Comparison of ENCODE assay signal across 1 cellular context in the genomic region with DNA sequence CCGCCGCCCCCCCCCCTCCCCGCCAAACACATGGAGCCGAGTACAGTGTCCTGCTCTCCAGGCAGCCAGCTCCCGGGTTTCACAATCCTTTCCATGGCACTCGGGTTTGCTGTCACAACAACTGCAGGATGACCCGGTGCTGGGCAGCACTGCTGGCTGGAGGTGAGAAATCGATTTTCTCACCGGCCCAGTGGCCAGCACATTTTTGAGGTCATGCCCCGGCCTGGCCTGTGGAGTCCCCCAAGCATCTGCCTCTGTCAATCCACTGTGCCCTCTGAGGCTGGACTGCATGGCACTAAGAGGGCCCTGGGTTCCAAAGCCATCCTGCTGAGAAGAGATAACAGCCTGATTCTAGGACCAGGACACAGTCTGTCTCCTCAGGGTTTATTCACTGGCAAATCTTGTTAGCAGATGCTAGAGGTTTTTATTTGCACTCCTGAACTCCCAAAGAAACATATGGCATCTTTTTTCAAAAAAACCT.
TF ChIP-seq lines count a peak whose summit lies in the region.

No MANE protein-coding gene starts in this region.

TF ChIP-seq in HepG2, 621 proteins besides CTCF, POLR2A, EP300 and RAD21 (continued from another document and continues in another):
- TF ChIP-seq PATZ1 (CRISPR knock-in tag; IDR thresholded peaks at IDR 0.05) = peak; percentile 62
- no peak for TF ChIP-seq ZNF558 (CRISPR knock-in tag; IDR thresholded peaks at IDR 0.05; ENCODE audit: borderline replicate concordance)
- peak; percentile 90 for TF ChIP-seq HDAC1 (CRISPR knock-in tag; IDR thresholded peaks at IDR 0.05)
- no peak for TF ChIP-seq HINFP (CRISPR knock-in tag; IDR thresholded peaks at IDR 0.05; ENCODE audit: low read depth)
- TF ChIP-seq ZNF607 (CRISPR knock-in tag; IDR thresholded peaks at IDR 0.05; ENCODE audit: borderline replicate concordance) = no peak
- TF ChIP-seq HMG20B (CRISPR knock-in tag; conservative IDR thresholded peaks at IDR 0.05) = no peak
- TF ChIP-seq JARID2 (CRISPR knock-in tag; IDR thresholded peaks at IDR 0.05; ENCODE audit: insufficient replicate concordance) = no peak
- no peak for TF ChIP-seq ZNF674 (CRISPR knock-in tag; IDR thresholded peaks at IDR 0.05; ENCODE audit: low read depth)
- no peak for TF ChIP-seq ZFAT (CRISPR knock-in tag; conservative IDR thresholded peaks at IDR 0.05)
- no peak for TF ChIP-seq PHB2 (IDR thresholded peaks at IDR 0.05; ENCODE audit: partially characterized antibody)
- TF ChIP-seq ATF3 (CRISPR knock-in tag; IDR thresholded peaks at IDR 0.05) = no peak
- peak; percentile 74 for TF ChIP-seq MXD4 (CRISPR knock-in tag; IDR thresholded peaks at IDR 0.05)
- TF ChIP-seq ZNF256 (CRISPR knock-in tag; conservative IDR thresholded peaks at IDR 0.05) = no peak
- peak; percentile 70; the same call in 1 of the 2 replicates for TF ChIP-seq KDM5B (CRISPR knock-in tag; IDR thresholded peaks at IDR 0.05; ENCODE audit: borderline replicate concordance)
- TF ChIP-seq NCOA2 (CRISPR knock-in tag; IDR thresholded peaks at IDR 0.05) = peak; percentile 53
- no peak for TF ChIP-seq ZSCAN12 (CRISPR knock-in tag; IDR thresholded peaks at IDR 0.05)
- TF ChIP-seq TRIM24 (CRISPR knock-in tag; IDR thresholded peaks at IDR 0.05) = no peak
- TF ChIP-seq DBP (CRISPR knock-in tag; IDR thresholded peaks at IDR 0.05; ENCODE audit: not compliant biosample characterization) = no peak
- no peak for TF ChIP-seq TAF15 (IDR thresholded peaks at IDR 0.05; ENCODE audit: low read depth, low read length, poor library complexity, severe bottlenecking)
- TF ChIP-seq REPIN1 (CRISPR knock-in tag; IDR thresholded peaks at IDR 0.05; ENCODE audit: borderline replicate concordance, low read depth) = peak; percentile 56; the same call in 1 of the 2 replicates
- 0 out of 2 replicates have a peak, but pooled peaks have one; percentile 25 for TF ChIP-seq TARDBP (CRISPR knock-in tag; IDR thresholded peaks at IDR 0.05)
- TF ChIP-seq ZNF619 (CRISPR knock-in tag; IDR thresholded peaks at IDR 0.05) = 0 out of 2 replicates have a peak, but pooled peaks have one; percentile 57
- no peak for TF ChIP-seq ZBTB42 (CRISPR knock-in tag; IDR thresholded peaks at IDR 0.05)
- no peak for TF ChIP-seq ZNF234 (CRISPR knock-in tag; conservative IDR thresholded peaks at IDR 0.05)
- no peak for TF ChIP-seq ZNF775 (CRISPR knock-in tag; IDR thresholded peaks at IDR 0.05; ENCODE audit: borderline replicate concordance)
- TF ChIP-seq CC2D1A (CRISPR knock-in tag; IDR thresholded peaks at IDR 0.05) = no peak
- no peak for TF ChIP-seq PHF20 (CRISPR knock-in tag; IDR thresholded peaks at IDR 0.05)
- no peak for TF ChIP-seq CENPX (CRISPR knock-in tag; IDR thresholded peaks at IDR 0.05)
- TF ChIP-seq BRD4 (CRISPR knock-in tag; IDR thresholded peaks at IDR 0.05) = no peak
- TF ChIP-seq, protein P1, sequence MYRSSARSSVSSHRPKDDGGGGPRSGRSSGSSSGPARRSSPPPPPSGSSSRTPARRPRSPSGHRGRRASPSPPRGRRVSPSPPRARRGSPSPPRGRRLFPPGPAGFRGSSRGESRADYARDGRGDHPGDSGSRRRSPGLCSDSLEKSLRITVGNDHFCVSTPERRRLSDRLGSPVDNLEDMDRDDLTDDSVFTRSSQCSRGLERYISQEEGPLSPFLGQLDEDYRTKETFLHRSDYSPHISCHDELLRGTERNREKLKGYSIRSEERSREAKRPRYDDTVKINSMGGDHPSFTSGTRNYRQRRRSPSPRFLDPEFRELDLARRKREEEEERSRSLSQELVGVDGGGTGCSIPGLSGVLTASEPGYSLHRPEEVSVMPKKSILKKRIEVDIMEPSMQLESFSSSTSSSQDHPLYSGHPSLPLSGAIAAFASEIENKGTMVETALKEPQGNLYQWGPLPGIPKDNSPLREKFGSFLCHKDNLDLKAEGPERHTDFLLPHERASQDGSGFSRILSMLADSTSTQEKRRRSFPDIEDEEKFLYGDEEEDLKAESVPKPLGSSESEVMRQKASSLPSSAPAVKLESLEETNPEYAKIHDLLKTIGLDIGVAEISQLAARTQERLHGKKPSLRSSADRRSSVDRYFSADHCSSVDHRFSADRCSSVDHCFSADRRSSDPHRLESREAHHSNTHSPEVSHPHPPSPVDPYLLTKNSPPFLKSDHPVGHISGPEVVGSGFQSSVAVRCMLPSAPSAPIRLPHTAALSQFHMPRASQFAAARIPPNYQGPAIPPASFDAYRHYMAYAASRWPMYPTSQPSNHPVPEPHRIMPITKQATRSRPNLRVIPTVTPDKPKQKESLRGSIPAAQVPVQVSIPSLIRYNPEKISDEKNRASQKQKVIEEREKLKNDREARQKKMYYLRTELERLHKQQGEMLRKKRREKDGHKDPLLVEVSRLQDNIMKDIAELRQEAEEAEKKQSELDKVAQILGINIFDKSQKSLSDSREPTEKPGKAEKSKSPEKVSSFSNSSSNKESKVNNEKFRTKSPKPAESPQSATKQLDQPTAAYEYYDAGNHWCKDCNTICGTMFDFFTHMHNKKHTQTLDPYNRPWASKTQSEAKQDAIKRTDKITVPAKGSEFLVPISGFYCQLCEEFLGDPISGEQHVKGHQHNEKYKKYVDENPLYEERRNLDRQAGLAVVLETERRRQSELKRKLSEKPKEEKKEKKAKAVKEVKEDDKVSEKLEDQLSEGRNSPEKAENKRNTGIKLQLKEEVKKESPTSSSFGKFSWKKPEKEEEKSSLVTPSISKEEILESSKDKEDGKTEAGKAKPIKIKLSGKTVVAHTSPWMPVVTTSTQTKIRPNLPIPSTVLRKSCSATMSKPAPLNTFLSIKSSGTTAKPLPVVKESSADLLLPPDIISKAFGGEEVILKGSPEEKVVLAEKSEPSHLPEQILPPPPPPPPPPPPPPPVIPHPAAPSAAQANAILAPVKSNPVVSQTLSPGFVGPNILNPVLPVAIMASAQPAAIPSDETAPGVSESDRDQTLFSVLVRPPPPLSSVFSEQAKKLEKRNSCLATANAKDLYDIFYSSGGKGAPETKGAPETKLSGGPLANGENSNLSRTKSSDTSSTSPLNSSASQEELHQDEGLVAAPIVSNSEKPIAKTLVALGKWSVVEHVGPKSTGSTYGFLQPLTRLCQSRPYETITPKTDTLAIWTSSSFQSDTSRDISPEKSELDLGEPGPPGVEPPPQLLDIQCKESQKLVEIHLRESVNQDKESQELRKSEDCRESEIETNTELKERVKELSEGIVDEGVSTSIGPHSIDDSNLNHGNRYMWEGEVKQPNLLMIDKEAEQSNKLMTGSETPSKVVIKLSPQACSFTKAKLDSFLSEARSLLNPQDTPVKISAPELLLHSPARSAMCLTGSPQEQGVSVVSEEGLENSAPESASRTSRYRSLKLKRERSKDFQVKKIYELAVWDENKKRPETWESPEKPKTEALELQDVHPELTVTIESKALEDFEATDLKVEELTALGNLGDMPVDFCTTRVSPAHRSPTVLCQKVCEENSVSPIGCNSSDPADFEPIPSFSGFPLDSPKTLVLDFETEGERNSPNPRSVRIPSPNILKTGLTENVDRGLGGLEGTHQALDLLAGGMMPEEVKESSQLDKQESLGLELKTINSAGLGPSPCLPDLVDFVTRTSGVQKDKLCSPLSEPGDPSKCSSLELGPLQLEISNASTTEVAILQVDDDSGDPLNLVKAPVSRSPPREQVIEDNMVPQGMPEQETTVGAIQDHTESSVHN (CRISPR knock-in tag; IDR thresholded peaks at IDR 0.05) = no peak
- TF ChIP-seq MAFG (CRISPR knock-in tag; IDR thresholded peaks at IDR 0.05) = 0 out of 2 replicates have a peak, but pooled peaks have one; percentile 5
- TF ChIP-seq ZC3H13 (CRISPR knock-in tag; IDR thresholded peaks at IDR 0.05) = no peak
- TF ChIP-seq ZNF652 (CRISPR knock-in tag; IDR thresholded peaks at IDR 0.05; ENCODE audit: borderline replicate concordance, low read depth) = no peak
- no peak for TF ChIP-seq SUZ12 (IDR thresholded peaks at IDR 0.05; ENCODE audit: low read depth, low read length)
- TF ChIP-seq KLF13 (CRISPR knock-in tag; IDR thresholded peaks at IDR 0.05) = no peak
- TF ChIP-seq MAZ (IDR thresholded peaks at IDR 0.05; ENCODE audit: borderline replicate concordance, low read depth, low read length) = peak; percentile 33; the same call in 1 of the 2 replicates
- no peak for TF ChIP-seq MAZ (CRISPR knock-in tag; IDR thresholded peaks at IDR 0.05; ENCODE audit: low read depth)
- no peak for TF ChIP-seq KMT2B (CRISPR knock-in tag; IDR thresholded peaks at IDR 0.05)
- TF ChIP-seq RBM39 (IDR thresholded peaks at IDR 0.05; ENCODE audit: low read depth, low read length, poor library complexity, severe bottlenecking) = no peak
- TF ChIP-seq TOPORS (CRISPR knock-in tag; IDR thresholded peaks at IDR 0.05) = no peak
- no peak for TF ChIP-seq ZKSCAN8 (CRISPR knock-in tag; IDR thresholded peaks at IDR 0.05; ENCODE audit: borderline replicate concordance)
- no peak for TF ChIP-seq MATR3 (CRISPR knock-in tag; IDR thresholded peaks at IDR 0.05)
- peak; percentile 72; the same call in 1 of the 2 replicates for TF ChIP-seq NR2C2 (CRISPR knock-in tag; IDR thresholded peaks at IDR 0.05; ENCODE audit: borderline replicate concordance)
- no peak for TF ChIP-seq SIX1 (CRISPR knock-in tag; IDR thresholded peaks at IDR 0.05; ENCODE audit: borderline replicate concordance)
- no peak for TF ChIP-seq ZFP37 (CRISPR knock-in tag; IDR thresholded peaks at IDR 0.05; ENCODE audit: borderline replicate concordance)
- no peak for TF ChIP-seq ZNF335 (CRISPR knock-in tag; IDR thresholded peaks at IDR 0.05)
- TF ChIP-seq ZNF563 (CRISPR knock-in tag; IDR thresholded peaks at IDR 0.05) = 0 out of 2 replicates have a peak, but pooled peaks have one; percentile 50
- TF ChIP-seq RFXANK (CRISPR knock-in tag; IDR thresholded peaks at IDR 0.05) = no peak
- no peak for TF ChIP-seq ZNF282 (IDR thresholded peaks at IDR 0.05; ENCODE audit: partially characterized antibody)
- TF ChIP-seq, protein P2, sequence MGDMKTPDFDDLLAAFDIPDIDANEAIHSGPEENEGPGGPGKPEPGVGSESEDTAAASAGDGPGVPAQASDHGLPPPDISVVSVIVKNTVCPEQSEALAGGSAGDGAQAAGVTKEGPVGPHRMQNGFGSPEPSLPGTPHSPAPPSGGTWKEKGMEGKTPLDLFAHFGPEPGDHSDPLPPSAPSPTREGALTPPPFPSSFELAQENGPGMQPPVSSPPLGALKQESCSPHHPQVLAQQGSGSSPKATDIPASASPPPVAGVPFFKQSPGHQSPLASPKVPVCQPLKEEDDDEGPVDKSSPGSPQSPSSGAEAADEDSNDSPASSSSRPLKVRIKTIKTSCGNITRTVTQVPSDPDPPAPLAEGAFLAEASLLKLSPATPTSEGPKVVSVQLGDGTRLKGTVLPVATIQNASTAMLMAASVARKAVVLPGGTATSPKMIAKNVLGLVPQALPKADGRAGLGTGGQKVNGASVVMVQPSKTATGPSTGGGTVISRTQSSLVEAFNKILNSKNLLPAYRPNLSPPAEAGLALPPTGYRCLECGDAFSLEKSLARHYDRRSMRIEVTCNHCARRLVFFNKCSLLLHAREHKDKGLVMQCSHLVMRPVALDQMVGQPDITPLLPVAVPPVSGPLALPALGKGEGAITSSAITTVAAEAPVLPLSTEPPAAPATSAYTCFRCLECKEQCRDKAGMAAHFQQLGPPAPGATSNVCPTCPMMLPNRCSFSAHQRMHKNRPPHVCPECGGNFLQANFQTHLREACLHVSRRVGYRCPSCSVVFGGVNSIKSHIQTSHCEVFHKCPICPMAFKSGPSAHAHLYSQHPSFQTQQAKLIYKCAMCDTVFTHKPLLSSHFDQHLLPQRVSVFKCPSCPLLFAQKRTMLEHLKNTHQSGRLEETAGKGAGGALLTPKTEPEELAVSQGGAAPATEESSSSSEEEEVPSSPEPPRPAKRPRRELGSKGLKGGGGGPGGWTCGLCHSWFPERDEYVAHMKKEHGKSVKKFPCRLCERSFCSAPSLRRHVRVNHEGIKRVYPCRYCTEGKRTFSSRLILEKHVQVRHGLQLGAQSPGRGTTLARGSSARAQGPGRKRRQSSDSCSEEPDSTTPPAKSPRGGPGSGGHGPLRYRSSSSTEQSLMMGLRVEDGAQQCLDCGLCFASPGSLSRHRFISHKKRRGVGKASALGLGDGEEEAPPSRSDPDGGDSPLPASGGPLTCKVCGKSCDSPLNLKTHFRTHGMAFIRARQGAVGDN (CRISPR knock-in tag; IDR thresholded peaks at IDR 0.05) = peak; percentile 89
- no peak for TF ChIP-seq ZNF709 (CRISPR knock-in tag; IDR thresholded peaks at IDR 0.05)
- TF ChIP-seq ZNF44 (CRISPR knock-in tag; IDR thresholded peaks at IDR 0.05) = no peak
